ENCODE assay signal across 17 cellular contexts in the genomic region with DNA sequence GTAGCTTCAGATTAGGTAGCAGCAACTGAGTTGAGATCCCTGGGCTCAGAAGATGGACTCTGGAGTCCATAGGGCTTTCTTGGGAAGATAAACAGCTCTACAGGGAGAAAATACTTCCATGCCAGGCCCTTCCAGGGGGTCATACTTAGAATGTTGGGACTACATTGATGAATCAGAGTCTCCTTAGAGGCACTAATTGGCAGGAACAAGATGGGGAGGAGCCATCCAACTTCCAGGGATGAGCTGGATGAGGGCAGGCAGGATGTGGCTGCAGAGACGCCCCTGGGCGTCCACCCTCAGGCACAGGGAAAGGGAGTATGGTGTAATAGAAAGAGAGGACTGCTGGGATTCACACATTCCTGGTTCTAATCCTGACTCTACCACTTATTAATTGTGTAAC.
A peak's percentile ranks its signal among the peaks of the same experiment; 100 is the strongest.
DNase-seq lines count a peak whose midpoint lies in the region; ATAC-seq and TF ChIP-seq lines count a peak whose summit lies in the region.
"Had no signal": no experiment of that assay in that cellular context is flagged by ENCODE, and none has a peak within 500 bp of the region (broad histone marks: within the 10 kb centered on the region; RNA-seq: fewer than 3 reads in every experiment).

No MANE protein-coding gene starts in this region.

- no peaks in the 10 kb centered on the region for H3K9me3 ChIP-seq in adipocyte (ENCODE audit: control insufficient read depth, low read length)
- H3K9me3 ChIP-seq in gastroesophageal sphincter = no peaks in the 10 kb centered on the region
- H3K9me3 ChIP-seq in transverse colon = no peaks in the 10 kb centered on the region

- H3K9ac ChIP-seq in adipocyte (ENCODE audit: low read length) = no peak overlapping the region

- peaks cover 30% of the 10 kb centered on the region for H3K36me3 Mint-ChIP-seq in HFFc6 (ENCODE audit: low read depth)

- intact Hi-C loops in transverse colon (cut with DNase I; ENCODE audit: low total_unique reads) = no loop called here

- H3K27me3 ChIP-seq in adipocyte (replicated peaks; ENCODE audit: control insufficient read depth, insufficient read depth, low read length) = no peaks in the 10 kb centered on the region
- no peaks in the 10 kb centered on the region for H3K27me3 ChIP-seq in gastroesophageal sphincter
- H3K27me3 ChIP-seq in transverse colon = no peaks in the 10 kb centered on the region

- WGBS in gastroesophageal sphincter (ENCODE audit: low coverage in 1 of 2), 2 donors = 100% methylated on average over 1 of the region's 2 CpGs; no CpG with 5 or more reads in 1 of the 2 donors
- 86% methylated on average over 2 of the region's 2 CpGs; no CpG with 5 or more reads in 1 of the 2 donors for WGBS in transverse colon (ENCODE audit: low coverage in 1 of 2), 2 donors

- no peak for TF ChIP-seq EP300 in gastroesophageal sphincter (IDR thresholded peaks at IDR 0.05)
- TF ChIP-seq EP300 in transverse colon (IDR thresholded peaks at IDR 0.05; ENCODE audit: low read depth) = no peak

- TF ChIP-seq CTCF in HFFc6 (IDR thresholded peaks at IDR 0.05) = no peak
- no peak for TF ChIP-seq CTCF in gastroesophageal sphincter (IDR thresholded peaks at IDR 0.05)
- TF ChIP-seq CTCF in transverse colon (IDR thresholded peaks at IDR 0.05) = no peak

- peak overlapping the region; percentile 55 for H3K27ac Mint-ChIP-seq in HFFc6
- H3K27ac Mint-ChIP-seq: activated naive CD8-positive, alpha-beta T cell treated with anti-CD3 and anti-CD28 coated beads, Interleukin-2, amount 50 U/mL, for 24 hours; CD4-positive, alpha-beta T cell had no signal

- in situ Hi-C loops in transverse colon (cut with MboI; ENCODE audit: low pct_ligation_motif_present in 1 of 4, low pct_unique_long_range_greater_than_20kb in 1 of 4, low sequenced_read_pairs in 3 of 4) = no loop called here

- no peaks in the 10 kb centered on the region for H3K36me3 ChIP-seq in adipocyte (ENCODE audit: control insufficient read depth, insufficient read depth, low read length, severe bottlenecking)
- H3K36me3 ChIP-seq in gastroesophageal sphincter = no peaks in the 10 kb centered on the region
- H3K36me3 ChIP-seq in transverse colon = no peaks in the 10 kb centered on the region

- no peak overlapping the region for H3K4me3 Mint-ChIP-seq in HFFc6
- H3K4me3 Mint-ChIP-seq: activated naive CD8-positive, alpha-beta T cell treated with anti-CD3 and anti-CD28 coated beads, Interleukin-2, amount 50 U/mL, for 24 hours; CD4-positive, alpha-beta T cell had no signal

- peaks cover 6% of the 10 kb centered on the region; the same call in 1 of the 2 replicates for H3K9me3 Mint-ChIP-seq in HFFc6

- H3K27me3 Mint-ChIP-seq in HFFc6 (ENCODE audit: insufficient read depth) = no peaks in the 10 kb centered on the region

- peaks cover 58% of the 10 kb centered on the region for H3K4me1 Mint-ChIP-seq in HFFc6 (ENCODE audit: low read depth)
- H3K4me1 Mint-ChIP-seq: activated naive CD8-positive, alpha-beta T cell treated with anti-CD3 and anti-CD28 coated beads, Interleukin-2, amount 50 U/mL, for 24 hours had no signal

- DNase-seq in HFFc6 (peak; percentile 19), adipocyte (ENCODE audit: low read depth) (no peak), transverse colon (no peak)
- no peak for DNase-seq in activated T-cell treated with anti-CD3 and anti-CD28 coated beads, Interleukin-2, amount 50 U/mL, for 48 hours
- DNase-seq: activated CD4-positive, alpha-beta T cell treated with anti-CD3 and anti-CD28 coated beads, Interleukin-2, amount 50 U/mL, for 1 hour; activated naive CD8-positive, alpha-beta T cell treated with anti-CD3 and anti-CD28 coated beads, Interleukin-2, amount 50 U/mL, for 24 hours; CD4-positive, alpha-beta T cell; DND-41; Kasumi-1; NCI-H1930; NCI-H510A treated with DMSO at 0.1 percent for 48 hours; substantia nigra had no signal

- TF ChIP-seq POLR2A in gastroesophageal sphincter (IDR thresholded peaks at IDR 0.05) (no peak), transverse colon (IDR thresholded peaks at IDR 0.05) (no peak)

- peak overlapping the region; percentile 31 for H3K4me3 ChIP-seq in adipocyte (ENCODE audit: low read length)
- no peak overlapping the region for H3K4me3 ChIP-seq in gastroesophageal sphincter
- H3K4me3 ChIP-seq in transverse colon = no peak overlapping the region
- H3K4me3 ChIP-seq: coronary artery had no signal

- ATAC-seq in gastroesophageal sphincter (peak; percentile 66), HG02759 (IDR thresholded peaks at IDR 0.05; ENCODE audit: unreplicated experiment) (no peak), HG02852 (IDR thresholded peaks at IDR 0.05; ENCODE audit: unreplicated experiment) (no peak)
- ATAC-seq: activated naive CD8-positive, alpha-beta T cell treated with anti-CD3 and anti-CD28 coated beads, Interleukin-2, amount 50 U/mL, for 24 hours; SK-N-SH treated with all-trans-retinoic acid at 6 μM for 48 hours had no signal

- H3K4me1 ChIP-seq in adipocyte (ENCODE audit: control insufficient read depth, insufficient read depth, low read length) = peaks cover 14% of the 10 kb centered on the region
- H3K4me1 ChIP-seq in gastroesophageal sphincter = peaks cover 0 to 10% (median 0%) of the 10 kb centered on the region in 3 donors
- peaks cover 5 to 32% (median 14%) of the 10 kb centered on the region in 4 donors for H3K4me1 ChIP-seq in transverse colon

- H3K27ac ChIP-seq in gastroesophageal sphincter (no peak overlapping the region), transverse colon (peak overlapping the region; percentile 41 to 78 (median 65))
- H3K27ac ChIP-seq: coronary artery had no signal

Comparison
In these comparisons a context has a peak if more than half of its experiments do, and no peak if none do; other contexts are left out.
1. H3K27ac ChIP-seq: peak in transverse colon (4 of 4); none in gastroesophageal sphincter (0 of 4).